11 cellular contexts compared by ENCODE assay signal in the genomic region with DNA sequence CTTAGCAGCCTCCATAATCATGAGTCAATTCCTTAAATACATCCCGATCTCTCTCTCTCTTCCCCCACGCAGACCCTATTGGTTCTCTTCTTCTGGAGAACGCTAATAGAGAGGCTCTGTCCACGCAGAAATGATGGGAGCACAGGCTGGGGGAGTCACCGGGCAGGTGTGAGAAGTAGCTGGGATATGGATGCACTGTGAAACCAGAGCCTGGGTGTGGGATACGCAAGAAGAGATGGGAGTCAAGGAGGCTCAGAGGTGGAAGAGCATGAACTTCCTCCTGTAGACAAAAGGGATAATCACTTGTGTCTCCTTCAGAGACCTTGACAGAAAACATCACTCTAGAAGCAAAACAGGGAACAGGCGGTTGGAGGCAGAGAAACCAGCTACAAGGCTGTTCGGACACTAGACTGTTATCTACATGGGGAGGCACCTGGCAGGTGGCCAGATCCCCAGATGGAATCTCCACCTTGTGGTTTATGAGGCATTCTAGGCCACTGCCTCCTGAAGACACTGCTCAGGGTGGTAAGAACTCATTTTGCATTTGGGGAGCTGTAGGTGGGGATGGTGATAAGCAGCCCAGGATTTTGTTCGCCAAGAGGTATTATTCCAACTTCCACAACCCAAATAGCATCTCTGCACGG.
DNase-seq lines count a peak whose midpoint lies in the region; ATAC-seq and TF ChIP-seq lines count a peak whose summit lies in the region.
"Had no signal": no experiment of that assay in that cellular context is flagged by ENCODE, and none has a peak within 500 bp of the region (broad histone marks: within the 10 kb centered on the region; RNA-seq: fewer than 3 reads in every experiment).

No MANE protein-coding gene starts in this region.

- H3K27ac Mint-ChIP-seq in stimulated activated memory B cell treated with anti-CD40 and anti-IgM and Interleukin-4, amounts not matched to agents 10 μg/mL and 1 μg/mL and 100 μg/mL, for 72 hours = peak overlapping the region; percentile 69

- H3K27me3 Mint-ChIP-seq in stimulated activated memory B cell treated with anti-CD40 and anti-IgM and Interleukin-4, amounts not matched to agents 10 μg/mL and 1 μg/mL and 100 μg/mL, for 72 hours = no peaks in the 10 kb centered on the region
- H3K27me3 Mint-ChIP-seq: stimulated activated naive B cell treated with anti-CD40 and anti-IgM and Interleukin-4, amounts not matched to agents 10 μg/mL and 1 μg/mL and 100 μg/mL, for 72 hours had no signal

- CTCF ChIA-PET in RWPE1 (lab: Yijun Ruan, JAX) = interaction anchor here (0.6 to 1.3 kb wide), 3 partner anchors 23 to 680 kb away, joined by 3 to 4 read pairs (median 3); no protein-coding TSS in a partner anchor

- TF ChIP-seq CTCF in RWPE1 (conservative IDR thresholded peaks at IDR 0.05; ENCODE audit: low read depth) (no peak), fibroblast of mammary gland (conservative IDR thresholded peaks at IDR 0.05; ENCODE audit: control insufficient read depth, insufficient read depth, low read depth, low read length) (no peak)

- no peaks in the 10 kb centered on the region for H3K9me3 Mint-ChIP-seq in stimulated activated memory B cell treated with anti-CD40 and anti-IgM and Interleukin-4, amounts not matched to agents 10 μg/mL and 1 μg/mL and 100 μg/mL, for 72 hours

- ATAC-seq in stimulated activated memory B cell treated with anti-CD40 and anti-IgM and Interleukin-4, amounts not matched to agents 10 μg/mL and 1 μg/mL and 100 μg/mL, for 72 hours = no peak
- no peak for ATAC-seq in GM21737 (IDR thresholded peaks at IDR 0.05; ENCODE audit: unreplicated experiment)
- ATAC-seq: activated CD4-positive, CD25-positive, alpha-beta regulatory T cell treated with anti-CD3 and anti-CD28 coated beads, Interleukin-2, amount 50 U/mL, for 24 hours had no signal

- H3K4me1 Mint-ChIP-seq in stimulated activated memory B cell treated with anti-CD40 and anti-IgM and Interleukin-4, amounts not matched to agents 10 μg/mL and 1 μg/mL and 100 μg/mL, for 72 hours = peaks cover 73% of the 10 kb centered on the region

- H3K27ac ChIP-seq in RWPE1 = peak overlapping the region; percentile 38

- H3K36me3 Mint-ChIP-seq in stimulated activated memory B cell treated with anti-CD40 and anti-IgM and Interleukin-4, amounts not matched to agents 10 μg/mL and 1 μg/mL and 100 μg/mL, for 72 hours = peaks cover 28% of the 10 kb centered on the region

- POLR2A ChIA-PET in RWPE1 (lab: Yijun Ruan, JAX; ENCODE audit: low non-redundant PET) = no interaction called here

- DNase-seq in DMS53 (lab: John Stamatoyannopoulos, UW) (peak; percentile 47), DMS53 treated with DMSO at 0.1 percent for 48 hours (lab: John Stamatoyannopoulos, UW; ENCODE audit: unreplicated experiment) (no peak), RWPE1 (ENCODE audit: low spot score) (no peak), fibroblast of mammary gland (ENCODE audit: low read depth) (peak; percentile 47), HPDE6-E6E7 (ENCODE audit: extremely low spot score) (no peak), hepatic stellate cell (ENCODE audit: low spot score) (no peak)
- DNase-seq: NCI-H2029; stimulated activated naive B cell treated with anti-CD40 and anti-IgM and Interleukin-4, amounts not matched to agents 10 μg/mL and 1 μg/mL and 100 μg/mL, for 72 hours had no signal

- no peak overlapping the region for H3K4me3 ChIP-seq in fibroblast of mammary gland (ENCODE audit: control insufficient read depth, low read depth, low read length)

- H3K4me3 Mint-ChIP-seq in stimulated activated memory B cell treated with anti-CD40 and anti-IgM and Interleukin-4, amounts not matched to agents 10 μg/mL and 1 μg/mL and 100 μg/mL, for 72 hours = no peak overlapping the region

Comparison
In these comparisons a context has a peak if more than half of its experiments do, and no peak if none do; other contexts are left out.
1. DNase-seq: peak in DMS53 (single experiment) and fibroblast of mammary gland (single experiment); none in DMS53 treated with DMSO at 0.1 percent for 48 hours (single experiment), RWPE1 (single experiment), HPDE6-E6E7 (single experiment) and hepatic stellate cell (single experiment).